ENCODE assay signal across 8 cellular contexts in the genomic region with DNA sequence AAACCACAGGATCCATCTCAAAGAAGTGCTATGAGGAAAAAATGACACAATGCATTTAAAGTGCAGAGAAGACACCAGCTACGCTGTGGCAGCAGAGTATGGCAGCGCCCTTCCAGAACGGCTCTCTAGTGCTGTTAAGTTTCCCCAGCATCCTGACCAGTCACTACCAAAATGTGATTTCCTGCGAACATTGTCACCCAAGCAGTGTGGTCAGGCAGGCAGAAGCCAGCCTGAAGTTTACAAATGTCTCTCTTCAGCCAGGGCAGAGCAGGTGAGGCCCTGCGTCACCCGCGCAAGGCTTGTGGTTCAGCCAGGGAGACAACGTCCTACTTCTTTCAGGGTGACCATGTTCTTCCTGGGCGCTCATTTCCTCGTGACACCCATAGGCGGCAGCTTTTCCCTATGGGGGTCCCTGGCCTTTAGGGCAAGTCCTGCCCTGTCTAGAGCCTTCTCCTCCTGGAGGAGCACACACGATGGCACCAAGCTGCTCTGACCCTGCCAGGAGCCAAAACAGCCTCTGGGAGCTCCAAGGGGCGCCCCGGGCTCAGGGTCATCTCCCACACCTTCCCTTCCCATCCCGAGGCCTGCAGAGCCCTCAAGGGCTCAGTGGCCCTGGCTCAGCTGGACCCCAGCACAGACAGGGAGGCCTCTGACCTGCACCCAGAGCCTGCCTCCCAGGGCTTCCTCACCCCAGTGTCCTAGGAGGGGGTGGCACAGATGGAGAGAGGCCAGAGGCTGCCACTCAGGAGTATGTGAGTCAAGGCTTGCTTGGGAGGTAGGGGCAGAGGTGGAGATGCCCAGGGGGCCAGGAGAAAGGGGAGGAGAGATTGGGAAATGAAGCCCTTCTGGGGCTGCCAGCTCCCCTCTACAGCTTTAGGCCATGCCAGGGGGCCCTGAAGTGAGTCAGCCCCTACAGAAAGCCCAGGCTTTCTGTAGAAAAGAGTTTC. TPM values are rescaled to one million over a fixed set of nuclear protein-coding genes. Genes with fewer than 3 reads are reported as not detected.
DNase-seq lines count a peak whose midpoint lies in the region; ATAC-seq and TF ChIP-seq lines count a peak whose summit lies in the region.

No MANE protein-coding gene starts in this region.

- peak overlapping the region; percentile 31 for H4K8ac ChIP-seq in trophoblast cell (ENCODE audit: low read depth, low read length)

- no peaks in the 10 kb centered on the region for H3K9me3 ChIP-seq in CD4-positive, alpha-beta T cell (ENCODE audit: control insufficient read depth, low read length)
- H3K9me3 ChIP-seq in Peyer's patch, result no peaks in the 10 kb centered on the region
- no peaks in the 10 kb centered on the region for H3K9me3 ChIP-seq in trophoblast cell (ENCODE audit: insufficient read depth, low read depth, low read length)

- POLR2A ChIA-PET in CD4-positive, alpha-beta T cell (lab: Charles Lee), result interaction anchor here (1.0 to 2.9 kb wide), 6 partner anchors 12 to 71 kb away, joined by 3 to 35 read pairs (median 7); a partner anchor contains a TSS
- POLR2A ChIA-PET in MCF 10A (lab: Yijun Ruan, JAX), result interaction anchor here (0.6 to 15.3 kb wide), 18 partner anchors 7 to 212 kb away, joined by 3 to 422 read pairs (median 5); a partner anchor contains a TSS

- peaks cover 0 to 64% (median 26%) of the 10 kb centered on the region in 4 donors for H3K4me1 ChIP-seq in Peyer's patch
- peaks cover 46 to 50% of the 10 kb centered on the region in 2 experiments for H3K4me1 ChIP-seq in trophoblast cell (ENCODE audit: control insufficient read depth in 1 of 2, insufficient read depth in 2 of 2, low read length in 2 of 2)

- H3K4ac ChIP-seq in trophoblast cell (ENCODE audit: low read depth, low read length), result peak overlapping the region; percentile 42

- peak overlapping the region; percentile 5 for H3K27ac ChIP-seq in CD4-positive, alpha-beta T cell (ENCODE audit: low read depth, low read length)
- H3K27ac ChIP-seq in Peyer's patch (peak overlapping the region; percentile 32 to 96 (median 90)), trophoblast cell (ENCODE audit: low read depth, low read length) (peak overlapping the region; percentile 96)

- no TSS peak for BruUV-seq in MCF 10A (replicated peaks; lab: Mats Ljungman, UMichigan)

- H3K4me3 ChIP-seq in Peyer's patch (no peak overlapping the region), trophoblast cell (ENCODE audit: low read depth, low read length) (no peak overlapping the region)

- intact Hi-C loops in CD4-positive, alpha-beta T cell (cut with DNase I, micrococcal nuclease), result no loop called here
- intact Hi-C loops in MCF 10A (cut with micrococcal nuclease), result no loop called here

- CTCF ChIA-PET in CD4-positive, alpha-beta T cell (lab: Charles Lee), result interaction anchor here (1.3 kb wide), 1 partner anchor 24 kb away, joined by 4 read pairs; no protein-coding TSS in a partner anchor
- CTCF ChIA-PET in MCF 10A (lab: Yijun Ruan, JAX), result interaction anchor here (0.6 to 1.8 kb wide), 7 partner anchors 68 to 316 kb away, joined by 3 to 7 read pairs (median 4); a partner anchor contains a TSS

- peaks cover 13% of the 10 kb centered on the region for H3K79me2 ChIP-seq in trophoblast cell (ENCODE audit: control insufficient read depth, insufficient read depth, low read length, poor library complexity)

- H3K79me1 ChIP-seq in trophoblast cell (ENCODE audit: low read length), result peaks cover 43% of the 10 kb centered on the region

- H3K9ac ChIP-seq in trophoblast cell (ENCODE audit: low read length), result no peak overlapping the region

- H3K4me2 ChIP-seq in trophoblast cell (ENCODE audit: low read length), result no peak overlapping the region

- peak overlapping the region; percentile 15 for H3K4me3 Mint-ChIP-seq in CD4-positive, alpha-beta T cell
- H3K4me3 Mint-ChIP-seq in MCF 10A (ENCODE audit: unreplicated experiment), result no peak overlapping the region

- no peaks in the 10 kb centered on the region for H3K36me3 ChIP-seq in Peyer's patch
- no peaks in the 10 kb centered on the region for H3K36me3 ChIP-seq in trophoblast cell (ENCODE audit: control insufficient read depth in 1 of 2, insufficient read depth in 2 of 2, low read length in 2 of 2)

- no peaks in the 10 kb centered on the region for H3K27me3 Mint-ChIP-seq in CD4-positive, alpha-beta T cell
- H3K27me3 Mint-ChIP-seq in MCF 10A (ENCODE audit: insufficient read depth, unreplicated experiment), result no peaks in the 10 kb centered on the region

- no peaks in the 10 kb centered on the region for H3K27me3 ChIP-seq in CD4-positive, alpha-beta T cell (ENCODE audit: control insufficient read depth, insufficient read depth, low read length)
- no peaks in the 10 kb centered on the region for H3K27me3 ChIP-seq in Peyer's patch
- no peaks in the 10 kb centered on the region for H3K27me3 ChIP-seq in trophoblast cell (ENCODE audit: insufficient read depth, low read length)

- H3K9me3 Mint-ChIP-seq in CD4-positive, alpha-beta T cell, result no peaks in the 10 kb centered on the region
- no peaks in the 10 kb centered on the region for H3K9me3 Mint-ChIP-seq in MCF 10A (ENCODE audit: unreplicated experiment)

- peak overlapping the region; percentile 68 for H2BK5ac ChIP-seq in trophoblast cell (ENCODE audit: low read depth, low read length, poor library complexity)

- peak in 2 of 10 experiments; percentile 7 to 11 for DNase-seq in CD4-positive, alpha-beta T cell
- DNase-seq in Peyer's patch, result peak in 1 of 3 donors; percentile 68
- DNase-seq in MCF 10A (ENCODE audit: unreplicated experiment), result peak; percentile 71
- no peak for DNase-seq in trophoblast cell
- DNase-seq in left lobe of liver (ENCODE audit: low spot score), result no peak
- no peak for DNase-seq in AG08396 (ENCODE audit: low spot score)
- DNase-seq in NOMO-1 treated with dmso at 0.1 percent for 144 hours (lab: John Stamatoyannopoulos, UW; ENCODE audit: unreplicated experiment), result no peak

- peak overlapping the region; percentile 78 for H3K27ac Mint-ChIP-seq in CD4-positive, alpha-beta T cell
- peak overlapping the region; percentile 74 for H3K27ac Mint-ChIP-seq in MCF 10A (ENCODE audit: low read depth, unreplicated experiment)

- peak; percentile 47 for ATAC-seq in CD4-positive, alpha-beta T cell (ENCODE audit: poor library complexity)
- ATAC-seq in HG03039 (IDR thresholded peaks at IDR 0.05; ENCODE audit: unreplicated experiment) (no peak), left lobe of liver (no peak)

- H3K14ac ChIP-seq in trophoblast cell (ENCODE audit: low read length), result peak overlapping the region; percentile 29

- H3K4me1 Mint-ChIP-seq in CD4-positive, alpha-beta T cell (ENCODE audit: low read depth), result peaks cover 27% of the 10 kb centered on the region
- peaks cover 35% of the 10 kb centered on the region for H3K4me1 Mint-ChIP-seq in MCF 10A (ENCODE audit: insufficient read depth, unreplicated experiment)

- no CpG with 5 or more reads among the region's 15 CpGs for WGBS in trophoblast cell (ENCODE audit: extremely low coverage, insufficient coverage, insufficient read length)

- no peak overlapping the region for H3K23ac ChIP-seq in trophoblast cell (ENCODE audit: low read length)

- peak overlapping the region; percentile 92 for H4K91ac ChIP-seq in trophoblast cell (ENCODE audit: low read depth, low read length)

- peak overlapping the region; percentile 32 for H2AFZ ChIP-seq in trophoblast cell (ENCODE audit: insufficient read depth, low read length, poor library complexity)

- no peak for TF ChIP-seq POLR2A in Peyer's patch (IDR thresholded peaks at IDR 0.05)

- H4K12ac ChIP-seq in trophoblast cell (ENCODE audit: low read depth, low read length), result no peak overlapping the region

- H3K36me3 Mint-ChIP-seq in CD4-positive, alpha-beta T cell (ENCODE audit: low read depth), result no peaks in the 10 kb centered on the region
- no peaks in the 10 kb centered on the region for H3K36me3 Mint-ChIP-seq in MCF 10A (ENCODE audit: insufficient read depth, unreplicated experiment)

- H2BK12ac ChIP-seq in trophoblast cell (ENCODE audit: low read length), result peak overlapping the region; percentile 89

- no peak for TF ChIP-seq CTCF in CD4-positive, alpha-beta T cell (IDR thresholded peaks at IDR 0.05)
- TF ChIP-seq CTCF in Peyer's patch (IDR thresholded peaks at IDR 0.05) (no peak), MCF 10A (IDR thresholded peaks at IDR 0.05; ENCODE audit: unreplicated experiment) (no peak)

- peak overlapping the region; percentile 91 for H2AK5ac ChIP-seq in trophoblast cell (ENCODE audit: low read length)

- H2BK120ac ChIP-seq in trophoblast cell (ENCODE audit: insufficient read depth, low read length, poor library complexity), result peak overlapping the region; percentile 82

- H3K18ac ChIP-seq in trophoblast cell (ENCODE audit: low read length), result peak overlapping the region; percentile 60

RNA-seq across cellular contexts. Expression of a gene that starts 41.9 kb away (rescaled TPM):
- 10 to 100 TPM; 80.8 TPM for total RNA-seq in CD4-positive, alpha-beta T cell
- total RNA-seq in Peyer's patch (100 to 1,000 TPM in 3 of 4 donors, 10 to 100 TPM in 1; 73.6 to 136 (median 116) TPM), MCF 10A (2022) (260 and 322 TPM in 2 replicates), left lobe of liver (72.0 TPM)
- polyA plus RNA-seq in trophoblast cell (2013), result 454 and 493 TPM in 2 replicates

Comparison
In these comparisons a context has a peak if more than half of its experiments do, and no peak if none do; other contexts are left out.
1. H3K27ac ChIP-seq: peak in every context shown above with its lines; median percentile 96 in trophoblast cell; 90 in Peyer's patch; 5 in CD4-positive, alpha-beta T cell.